Comparison of ENCODE assay signal across 1 cellular context in the genomic region with DNA sequence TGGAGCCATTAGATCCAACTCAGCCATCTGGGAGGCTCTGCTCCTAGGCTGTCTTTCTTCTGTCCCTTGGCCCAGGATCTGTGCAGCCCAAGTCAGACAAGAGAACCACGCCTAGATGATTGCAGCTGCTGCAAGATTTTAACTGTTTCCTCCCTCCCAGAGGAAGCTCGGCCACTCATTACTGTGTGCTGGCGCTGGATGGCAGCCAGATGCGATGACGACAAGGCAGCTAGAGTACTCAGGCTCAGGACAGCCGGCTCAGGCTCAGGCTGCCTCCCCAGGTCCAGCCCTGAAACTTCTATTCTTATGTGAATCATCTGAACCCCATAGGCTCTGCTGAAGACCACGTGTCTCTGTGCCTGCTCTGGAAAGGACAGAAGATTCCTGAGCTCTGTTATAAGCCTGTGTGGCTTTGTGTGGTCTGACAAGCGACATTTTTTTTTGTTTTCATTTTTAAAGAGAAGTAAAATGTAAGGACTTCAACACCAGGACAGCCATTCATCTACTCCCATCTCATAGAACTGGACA.
TF ChIP-seq lines count a peak whose summit lies in the region.

No MANE protein-coding gene starts in this region.

TF ChIP-seq in K562, 482 proteins besides CTCF, POLR2A, EP300 and RAD21 (continued from another document and continues in another):
- TF ChIP-seq, protein P1, sequence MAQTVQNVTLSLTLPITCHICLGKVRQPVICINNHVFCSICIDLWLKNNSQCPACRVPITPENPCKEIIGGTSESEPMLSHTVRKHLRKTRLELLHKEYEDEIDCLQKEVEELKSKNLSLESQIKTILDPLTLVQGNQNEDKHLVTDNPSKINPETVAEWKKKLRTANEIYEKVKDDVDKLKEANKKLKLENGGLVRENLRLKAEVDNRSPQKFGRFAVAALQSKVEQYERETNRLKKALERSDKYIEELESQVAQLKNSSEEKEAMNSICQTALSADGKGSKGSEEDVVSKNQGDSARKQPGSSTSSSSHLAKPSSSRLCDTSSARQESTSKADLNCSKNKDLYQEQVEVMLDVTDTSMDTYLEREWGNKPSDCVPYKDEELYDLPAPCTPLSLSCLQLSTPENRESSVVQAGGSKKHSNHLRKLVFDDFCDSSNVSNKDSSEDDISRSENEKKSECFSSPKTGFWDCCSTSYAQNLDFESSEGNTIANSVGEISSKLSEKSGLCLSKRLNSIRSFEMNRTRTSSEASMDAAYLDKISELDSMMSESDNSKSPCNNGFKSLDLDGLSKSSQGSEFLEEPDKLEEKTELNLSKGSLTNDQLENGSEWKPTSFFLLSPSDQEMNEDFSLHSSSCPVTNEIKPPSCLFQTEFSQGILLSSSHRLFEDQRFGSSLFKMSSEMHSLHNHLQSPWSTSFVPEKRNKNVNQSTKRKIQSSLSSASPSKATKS (CRISPR knock-in tag; IDR thresholded peaks at IDR 0.05) = no peak
- TF ChIP-seq ZNF764 (CRISPR knock-in tag; IDR thresholded peaks at IDR 0.05; ENCODE audit: low read depth) = no peak
- TF ChIP-seq, protein P2, sequence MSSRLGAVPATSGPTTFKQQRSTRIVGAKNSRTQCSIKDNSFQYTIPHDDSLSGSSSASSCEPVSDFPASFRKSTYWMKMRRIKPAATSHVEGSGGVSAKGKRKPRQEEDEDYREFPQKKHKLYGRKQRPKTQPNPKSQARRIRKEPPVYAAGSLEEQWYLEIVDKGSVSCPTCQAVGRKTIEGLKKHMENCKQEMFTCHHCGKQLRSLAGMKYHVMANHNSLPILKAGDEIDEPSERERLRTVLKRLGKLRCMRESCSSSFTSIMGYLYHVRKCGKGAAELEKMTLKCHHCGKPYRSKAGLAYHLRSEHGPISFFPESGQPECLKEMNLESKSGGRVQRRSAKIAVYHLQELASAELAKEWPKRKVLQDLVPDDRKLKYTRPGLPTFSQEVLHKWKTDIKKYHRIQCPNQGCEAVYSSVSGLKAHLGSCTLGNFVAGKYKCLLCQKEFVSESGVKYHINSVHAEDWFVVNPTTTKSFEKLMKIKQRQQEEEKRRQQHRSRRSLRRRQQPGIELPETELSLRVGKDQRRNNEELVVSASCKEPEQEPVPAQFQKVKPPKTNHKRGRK (tag; IDR thresholded peaks at IDR 0.05) = no peak
- no peak for TF ChIP-seq MAZ (CRISPR knock-in tag; conservative IDR thresholded peaks at IDR 0.05 in 1 of 2, IDR thresholded peaks at IDR 0.05 in 1 of 2)
- TF ChIP-seq KDM2B (CRISPR knock-in tag; IDR thresholded peaks at IDR 0.05) = no peak
- no peak for TF ChIP-seq TAF1 (IDR thresholded peaks at IDR 0.05; ENCODE audit: control insufficient read depth, extremely low read depth, insufficient read depth, low read length, severe bottlenecking)
- peak; percentile 83 for TF ChIP-seq CREM (IDR thresholded peaks at IDR 0.05; ENCODE audit: low read depth)
- TF ChIP-seq, protein P3, sequence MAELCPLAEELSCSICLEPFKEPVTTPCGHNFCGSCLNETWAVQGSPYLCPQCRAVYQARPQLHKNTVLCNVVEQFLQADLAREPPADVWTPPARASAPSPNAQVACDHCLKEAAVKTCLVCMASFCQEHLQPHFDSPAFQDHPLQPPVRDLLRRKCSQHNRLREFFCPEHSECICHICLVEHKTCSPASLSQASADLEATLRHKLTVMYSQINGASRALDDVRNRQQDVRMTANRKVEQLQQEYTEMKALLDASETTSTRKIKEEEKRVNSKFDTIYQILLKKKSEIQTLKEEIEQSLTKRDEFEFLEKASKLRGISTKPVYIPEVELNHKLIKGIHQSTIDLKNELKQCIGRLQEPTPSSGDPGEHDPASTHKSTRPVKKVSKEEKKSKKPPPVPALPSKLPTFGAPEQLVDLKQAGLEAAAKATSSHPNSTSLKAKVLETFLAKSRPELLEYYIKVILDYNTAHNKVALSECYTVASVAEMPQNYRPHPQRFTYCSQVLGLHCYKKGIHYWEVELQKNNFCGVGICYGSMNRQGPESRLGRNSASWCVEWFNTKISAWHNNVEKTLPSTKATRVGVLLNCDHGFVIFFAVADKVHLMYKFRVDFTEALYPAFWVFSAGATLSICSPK (IDR thresholded peaks at IDR 0.05; ENCODE audit: borderline replicate concordance) = no peak
- no peak for TF ChIP-seq POLR3A (IDR thresholded peaks at IDR 0.05; ENCODE audit: borderline replicate concordance, extremely low read depth, insufficient read depth, insufficient read length)
- TF ChIP-seq, protein P4, sequence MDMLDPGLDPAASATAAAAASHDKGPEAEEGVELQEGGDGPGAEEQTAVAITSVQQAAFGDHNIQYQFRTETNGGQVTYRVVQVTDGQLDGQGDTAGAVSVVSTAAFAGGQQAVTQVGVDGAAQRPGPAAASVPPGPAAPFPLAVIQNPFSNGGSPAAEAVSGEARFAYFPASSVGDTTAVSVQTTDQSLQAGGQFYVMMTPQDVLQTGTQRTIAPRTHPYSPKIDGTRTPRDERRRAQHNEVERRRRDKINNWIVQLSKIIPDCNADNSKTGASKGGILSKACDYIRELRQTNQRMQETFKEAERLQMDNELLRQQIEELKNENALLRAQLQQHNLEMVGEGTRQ (CRISPR knock-in tag; IDR thresholded peaks at IDR 0.05) = peak; percentile 74
- TF ChIP-seq, protein P5, sequence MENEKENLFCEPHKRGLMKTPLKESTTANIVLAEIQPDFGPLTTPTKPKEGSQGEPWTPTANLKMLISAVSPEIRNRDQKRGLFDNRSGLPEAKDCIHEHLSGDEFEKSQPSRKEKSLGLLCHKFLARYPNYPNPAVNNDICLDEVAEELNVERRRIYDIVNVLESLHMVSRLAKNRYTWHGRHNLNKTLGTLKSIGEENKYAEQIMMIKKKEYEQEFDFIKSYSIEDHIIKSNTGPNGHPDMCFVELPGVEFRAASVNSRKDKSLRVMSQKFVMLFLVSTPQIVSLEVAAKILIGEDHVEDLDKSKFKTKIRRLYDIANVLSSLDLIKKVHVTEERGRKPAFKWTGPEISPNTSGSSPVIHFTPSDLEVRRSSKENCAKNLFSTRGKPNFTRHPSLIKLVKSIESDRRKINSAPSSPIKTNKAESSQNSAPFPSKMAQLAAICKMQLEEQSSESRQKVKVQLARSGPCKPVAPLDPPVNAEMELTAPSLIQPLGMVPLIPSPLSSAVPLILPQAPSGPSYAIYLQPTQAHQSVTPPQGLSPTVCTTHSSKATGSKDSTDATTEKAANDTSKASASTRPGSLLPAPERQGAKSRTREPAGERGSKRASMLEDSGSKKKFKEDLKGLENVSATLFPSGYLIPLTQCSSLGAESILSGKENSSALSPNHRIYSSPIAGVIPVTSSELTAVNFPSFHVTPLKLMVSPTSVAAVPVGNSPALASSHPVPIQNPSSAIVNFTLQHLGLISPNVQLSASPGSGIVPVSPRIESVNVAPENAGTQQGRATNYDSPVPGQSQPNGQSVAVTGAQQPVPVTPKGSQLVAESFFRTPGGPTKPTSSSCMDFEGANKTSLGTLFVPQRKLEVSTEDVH (IDR thresholded peaks at IDR 0.05; ENCODE audit: low read depth, partially characterized antibody) = no peak
- TF ChIP-seq, protein P6, sequence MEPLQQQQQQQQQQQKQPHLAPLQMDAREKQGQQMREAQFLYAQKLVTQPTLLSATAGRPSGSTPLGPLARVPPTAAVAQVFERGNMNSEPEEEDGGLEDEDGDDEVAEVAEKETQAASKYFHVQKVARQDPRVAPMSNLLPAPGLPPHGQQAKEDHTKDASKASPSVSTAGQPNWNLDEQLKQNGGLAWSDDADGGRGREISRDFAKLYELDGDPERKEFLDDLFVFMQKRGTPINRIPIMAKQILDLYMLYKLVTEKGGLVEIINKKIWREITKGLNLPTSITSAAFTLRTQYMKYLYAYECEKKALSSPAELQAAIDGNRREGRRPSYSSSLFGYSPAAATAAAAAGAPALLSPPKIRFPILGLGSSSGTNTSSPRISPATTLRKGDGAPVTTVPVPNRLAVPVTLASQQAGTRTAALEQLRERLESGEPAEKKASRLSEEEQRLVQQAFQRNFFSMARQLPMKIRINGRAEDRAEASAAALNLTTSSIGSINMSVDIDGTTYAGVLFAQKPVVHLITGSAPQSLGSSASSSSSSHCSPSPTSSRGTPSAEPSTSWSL (CRISPR knock-in tag; IDR thresholded peaks at IDR 0.05; ENCODE audit: borderline replicate concordance) = no peak
- peak in 1 of 2 experiments; percentile 46; a peak in 1 of 4 replicates for TF ChIP-seq ARNT (IDR thresholded peaks at IDR 0.05)
- no peak for TF ChIP-seq TRIM28 (IDR thresholded peaks at IDR 0.05)
- TF ChIP-seq ASH1L (IDR thresholded peaks at IDR 0.05; ENCODE audit: borderline replicate concordance, low read depth, partially characterized antibody) = no peak
- TF ChIP-seq, protein P7, sequence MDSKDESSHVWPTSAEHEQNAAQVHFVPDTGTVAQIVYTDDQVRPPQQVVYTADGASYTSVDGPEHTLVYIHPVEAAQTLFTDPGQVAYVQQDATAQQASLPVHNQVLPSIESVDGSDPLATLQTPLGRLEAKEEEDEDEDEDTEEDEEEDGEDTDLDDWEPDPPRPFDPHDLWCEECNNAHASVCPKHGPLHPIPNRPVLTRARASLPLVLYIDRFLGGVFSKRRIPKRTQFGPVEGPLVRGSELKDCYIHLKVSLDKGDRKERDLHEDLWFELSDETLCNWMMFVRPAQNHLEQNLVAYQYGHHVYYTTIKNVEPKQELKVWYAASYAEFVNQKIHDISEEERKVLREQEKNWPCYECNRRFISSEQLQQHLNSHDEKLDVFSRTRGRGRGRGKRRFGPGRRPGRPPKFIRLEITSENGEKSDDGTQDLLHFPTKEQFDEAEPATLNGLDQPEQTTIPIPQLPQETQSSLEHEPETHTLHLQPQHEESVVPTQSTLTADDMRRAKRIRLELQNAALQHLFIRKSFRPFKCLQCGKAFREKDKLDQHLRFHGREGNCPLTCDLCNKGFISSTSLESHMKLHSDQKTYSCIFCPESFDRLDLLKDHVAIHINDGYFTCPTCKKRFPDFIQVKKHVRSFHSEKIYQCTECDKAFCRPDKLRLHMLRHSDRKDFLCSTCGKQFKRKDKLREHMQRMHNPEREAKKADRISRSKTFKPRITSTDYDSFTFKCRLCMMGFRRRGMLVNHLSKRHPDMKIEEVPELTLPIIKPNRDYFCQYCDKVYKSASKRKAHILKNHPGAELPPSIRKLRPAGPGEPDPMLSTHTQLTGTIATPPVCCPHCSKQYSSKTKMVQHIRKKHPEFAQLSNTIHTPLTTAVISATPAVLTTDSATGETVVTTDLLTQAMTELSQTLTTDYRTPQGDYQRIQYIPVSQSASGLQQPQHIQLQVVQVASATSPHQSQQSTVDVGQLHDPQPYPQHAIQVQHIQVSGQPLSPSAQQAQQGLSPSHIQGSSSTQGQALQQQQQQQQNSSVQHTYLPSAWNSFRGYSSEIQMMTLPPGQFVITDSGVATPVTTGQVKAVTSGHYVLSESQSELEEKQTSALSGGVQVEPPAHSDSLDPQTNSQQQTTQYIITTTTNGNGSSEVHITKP (IDR thresholded peaks at IDR 0.05; ENCODE audit: partially characterized antibody) = no peak
- TF ChIP-seq SRSF9 (IDR thresholded peaks at IDR 0.05; ENCODE audit: borderline replicate concordance, low read depth, low read length) = no peak
- no peak for TF ChIP-seq TCF7L2 (IDR thresholded peaks at IDR 0.05; ENCODE audit: low read depth, low read length)
- no peak for TF ChIP-seq ZKSCAN8 (CRISPR knock-in tag; IDR thresholded peaks at IDR 0.05)
- TF ChIP-seq, protein P8, sequence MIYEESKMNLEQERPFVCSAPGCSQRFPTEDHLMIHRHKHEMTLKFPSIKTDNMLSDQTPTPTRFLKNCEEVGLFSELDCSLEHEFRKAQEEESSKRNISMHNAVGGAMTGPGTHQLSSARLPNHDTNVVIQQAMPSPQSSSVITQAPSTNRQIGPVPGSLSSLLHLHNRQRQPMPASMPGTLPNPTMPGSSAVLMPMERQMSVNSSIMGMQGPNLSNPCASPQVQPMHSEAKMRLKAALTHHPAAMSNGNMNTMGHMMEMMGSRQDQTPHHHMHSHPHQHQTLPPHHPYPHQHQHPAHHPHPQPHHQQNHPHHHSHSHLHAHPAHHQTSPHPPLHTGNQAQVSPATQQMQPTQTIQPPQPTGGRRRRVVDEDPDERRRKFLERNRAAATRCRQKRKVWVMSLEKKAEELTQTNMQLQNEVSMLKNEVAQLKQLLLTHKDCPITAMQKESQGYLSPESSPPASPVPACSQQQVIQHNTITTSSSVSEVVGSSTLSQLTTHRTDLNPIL (CRISPR knock-in tag; IDR thresholded peaks at IDR 0.05) = no peak
- no peak for TF ChIP-seq PHF21A (IDR thresholded peaks at IDR 0.05; ENCODE audit: borderline replicate concordance, low read depth)
- TF ChIP-seq EP400 (IDR thresholded peaks at IDR 0.05) = peak; percentile 57
- TF ChIP-seq TRIM24 (IDR thresholded peaks at IDR 0.05) = no peak; a peak in 1 of 4 replicates
- TF ChIP-seq ESRRB (CRISPR knock-in tag; IDR thresholded peaks at IDR 0.05; ENCODE audit: borderline replicate concordance) = no peak
- no peak for TF ChIP-seq POLR2AphosphoS5 (IDR thresholded peaks at IDR 0.05; ENCODE audit: control insufficient read depth, insufficient read depth, low read depth, low read length)
- TF ChIP-seq, protein P9, sequence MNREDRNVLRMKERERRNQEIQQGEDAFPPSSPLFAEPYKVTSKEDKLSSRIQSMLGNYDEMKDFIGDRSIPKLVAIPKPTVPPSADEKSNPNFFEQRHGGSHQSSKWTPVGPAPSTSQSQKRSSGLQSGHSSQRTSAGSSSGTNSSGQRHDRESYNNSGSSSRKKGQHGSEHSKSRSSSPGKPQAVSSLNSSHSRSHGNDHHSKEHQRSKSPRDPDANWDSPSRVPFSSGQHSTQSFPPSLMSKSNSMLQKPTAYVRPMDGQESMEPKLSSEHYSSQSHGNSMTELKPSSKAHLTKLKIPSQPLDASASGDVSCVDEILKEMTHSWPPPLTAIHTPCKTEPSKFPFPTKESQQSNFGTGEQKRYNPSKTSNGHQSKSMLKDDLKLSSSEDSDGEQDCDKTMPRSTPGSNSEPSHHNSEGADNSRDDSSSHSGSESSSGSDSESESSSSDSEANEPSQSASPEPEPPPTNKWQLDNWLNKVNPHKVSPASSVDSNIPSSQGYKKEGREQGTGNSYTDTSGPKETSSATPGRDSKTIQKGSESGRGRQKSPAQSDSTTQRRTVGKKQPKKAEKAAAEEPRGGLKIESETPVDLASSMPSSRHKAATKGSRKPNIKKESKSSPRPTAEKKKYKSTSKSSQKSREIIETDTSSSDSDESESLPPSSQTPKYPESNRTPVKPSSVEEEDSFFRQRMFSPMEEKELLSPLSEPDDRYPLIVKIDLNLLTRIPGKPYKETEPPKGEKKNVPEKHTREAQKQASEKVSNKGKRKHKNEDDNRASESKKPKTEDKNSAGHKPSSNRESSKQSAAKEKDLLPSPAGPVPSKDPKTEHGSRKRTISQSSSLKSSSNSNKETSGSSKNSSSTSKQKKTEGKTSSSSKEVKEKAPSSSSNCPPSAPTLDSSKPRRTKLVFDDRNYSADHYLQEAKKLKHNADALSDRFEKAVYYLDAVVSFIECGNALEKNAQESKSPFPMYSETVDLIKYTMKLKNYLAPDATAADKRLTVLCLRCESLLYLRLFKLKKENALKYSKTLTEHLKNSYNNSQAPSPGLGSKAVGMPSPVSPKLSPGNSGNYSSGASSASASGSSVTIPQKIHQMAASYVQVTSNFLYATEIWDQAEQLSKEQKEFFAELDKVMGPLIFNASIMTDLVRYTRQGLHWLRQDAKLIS (CRISPR knock-in tag; IDR thresholded peaks at IDR 0.05) = no peak
- TF ChIP-seq RBFOX2 (IDR thresholded peaks at IDR 0.05; ENCODE audit: low read depth, low read length) = peak; percentile 11; the same call in 1 of the 2 replicates
- peak; percentile 12 for TF ChIP-seq TBP (optimal IDR thresholded peaks at IDR 0.05; ENCODE audit: low read depth, low read length)
- TF ChIP-seq CBFA2T3 (IDR thresholded peaks at IDR 0.05) = peak; percentile 55; the same call in 1 of the 2 replicates
- TF ChIP-seq MAFG (tag; conservative IDR thresholded peaks at IDR 0.05) = no peak
